Comparison of ENCODE assay signal across 9 cellular contexts in the genomic region with DNA sequence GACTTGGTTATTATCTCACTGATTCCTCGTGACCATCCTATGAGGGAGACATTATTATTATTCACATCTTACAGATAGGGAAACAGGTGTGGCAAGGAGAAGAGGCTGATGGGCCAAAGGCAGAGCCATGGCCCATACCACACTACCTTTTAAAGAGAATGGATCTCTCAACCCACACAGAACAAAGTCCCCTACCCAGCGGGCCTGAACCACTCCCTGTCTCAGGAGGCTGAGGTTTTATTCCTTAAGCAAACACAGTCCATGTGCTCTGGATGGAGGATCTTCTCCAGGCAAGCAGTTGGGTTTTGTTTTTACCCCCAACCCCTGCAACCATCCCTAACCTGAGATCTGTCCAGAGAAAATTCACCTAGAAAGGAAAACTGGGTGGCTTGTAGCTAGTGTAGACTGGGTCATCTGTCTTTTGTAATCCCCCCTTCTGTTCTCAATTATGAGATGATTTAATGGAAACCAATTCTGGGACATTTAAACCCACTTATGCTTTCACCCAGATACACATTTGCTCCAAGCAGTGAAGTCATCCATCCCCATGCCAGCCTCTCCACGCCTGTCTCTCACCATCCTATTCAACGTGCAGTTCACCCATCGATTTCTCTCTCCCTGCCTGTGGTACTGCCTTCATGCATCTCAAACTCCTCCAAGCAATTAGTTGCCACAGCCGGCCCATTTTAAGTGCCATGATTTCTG. TPM values are rescaled to one million over a fixed set of nuclear protein-coding genes. Genes with fewer than 3 reads are reported as not detected.
DNase-seq lines count a peak whose midpoint lies in the region; ATAC-seq and TF ChIP-seq lines count a peak whose summit lies in the region.
"Had no signal": no experiment of that assay in that cellular context is flagged by ENCODE, and none has a peak within 500 bp of the region (broad histone marks: within the 10 kb centered on the region; RNA-seq: fewer than 3 reads in every experiment).

No MANE protein-coding gene starts in this region.

- H3K4me3 Mint-ChIP-seq in Caco-2 (ENCODE audit: unreplicated experiment) (peak overlapping the region; percentile 86), neural progenitor cell (peak overlapping the region; percentile 87)
- peak overlapping the region; percentile 81 for H3K4me3 Mint-ChIP-seq in central memory CD8-positive, alpha-beta T cell

- no peaks in the 10 kb centered on the region for H3K9me2 ChIP-seq in Loucy (replicated peaks; ENCODE audit: low read depth, low read length)

- no peak for DNase-seq in Caco-2
- no peak for DNase-seq in central memory CD8-positive, alpha-beta T cell (ENCODE audit: low spot score in 2 of 2)
- no peak for DNase-seq in neural progenitor cell (ENCODE audit: low spot score)
- DNase-seq in anterior cingulate cortex (lab: John Stamatoyannopoulos, UW): no peak
- DNase-seq in RKO (ENCODE audit: low spot score): no peak

- TF ChIP-seq CTCF in Caco-2 (IDR thresholded peaks at IDR 0.05; ENCODE audit: insufficient read depth in 1 of 2, low read depth in 1 of 2, low read length in 1 of 2, severe bottlenecking in 1 of 2, unreplicated experiment in 1 of 2) (no peak), Loucy (conservative IDR thresholded peaks at IDR 0.05; ENCODE audit: low read length) (no peak), neural progenitor cell (IDR thresholded peaks at IDR 0.05) (no peak)

- H4K20me1 ChIP-seq in Loucy (ENCODE audit: insufficient read depth, low read length, poor library complexity, severe bottlenecking): peaks cover 7% of the 10 kb centered on the region
- H4K20me1 ChIP-seq in neural progenitor cell (ENCODE audit: low read depth): no peaks in the 10 kb centered on the region

- H3K27ac Mint-ChIP-seq in Caco-2 (ENCODE audit: unreplicated experiment) (no peak overlapping the region), neural progenitor cell (no peak overlapping the region)
- H3K27ac Mint-ChIP-seq in central memory CD8-positive, alpha-beta T cell (ENCODE audit: low read depth): peak overlapping the region; percentile 49

- peaks cover 8% of the 10 kb centered on the region; the same call in 1 of the 2 replicates for H3F3A ChIP-seq in Loucy (ENCODE audit: low read depth)
- peaks cover 45% of the 10 kb centered on the region for H3F3A ChIP-seq in neural progenitor cell (ENCODE audit: low read depth)

- H3K36me3 ChIP-seq in Caco-2 (ENCODE audit: control insufficient read depth, insufficient read depth, low read length) (peaks cover 1% of the 10 kb centered on the region), Loucy (ENCODE audit: insufficient read depth, low read length) (peaks cover 41% of the 10 kb centered on the region), neural progenitor cell (no peaks in the 10 kb centered on the region)

- no TSS peak for BruUV-seq in Caco-2 (replicated peaks; lab: Mats Ljungman, UMichigan)

- no peaks in the 10 kb centered on the region for H3K27me3 Mint-ChIP-seq in Caco-2 (ENCODE audit: insufficient read depth, unreplicated experiment)
- no peaks in the 10 kb centered on the region for H3K27me3 Mint-ChIP-seq in central memory CD8-positive, alpha-beta T cell
- peaks cover 8% of the 10 kb centered on the region for H3K27me3 Mint-ChIP-seq in neural progenitor cell (ENCODE audit: insufficient read depth, low read depth)

- peak overlapping the region; percentile 99 for H3K9ac ChIP-seq in Loucy (ENCODE audit: low read depth, low read length, poor library complexity, severe bottlenecking)
- H3K9ac ChIP-seq in neural progenitor cell: no peak overlapping the region

- H3K4me3 ChIP-seq in Caco-2 (ENCODE audit: low read depth, low read length) (no peak overlapping the region), Loucy (ENCODE audit: low read length, poor library complexity, severe bottlenecking) (peak overlapping the region; percentile 80), neural progenitor cell (no peak overlapping the region)
- H3K4me3 ChIP-seq: body of pancreas had no signal

- intact Hi-C loops in Caco-2 (cut with micrococcal nuclease; ENCODE audit: unreplicated experiment): no loop called here

- H3K36me3 Mint-ChIP-seq in Caco-2 (ENCODE audit: insufficient read depth, unreplicated experiment) (peaks cover 43% of the 10 kb centered on the region), neural progenitor cell (peaks cover 22% of the 10 kb centered on the region)
- peaks cover 38% of the 10 kb centered on the region for H3K36me3 Mint-ChIP-seq in central memory CD8-positive, alpha-beta T cell (ENCODE audit: insufficient read depth)

- H3K9me3 ChIP-seq in Caco-2 (no peaks in the 10 kb centered on the region), Loucy (ENCODE audit: insufficient read depth, low read depth, low read length) (no peaks in the 10 kb centered on the region), neural progenitor cell (ENCODE audit: low read depth) (no peaks in the 10 kb centered on the region)
- H3K9me3 ChIP-seq: body of pancreas had no signal

- H3K9me3 Mint-ChIP-seq in Caco-2 (ENCODE audit: unreplicated experiment): no peaks in the 10 kb centered on the region
- H3K9me3 Mint-ChIP-seq in central memory CD8-positive, alpha-beta T cell: no peaks in the 10 kb centered on the region
- H3K9me3 Mint-ChIP-seq in neural progenitor cell: no peaks in the 10 kb centered on the region

- POLR2A ChIA-PET in Caco-2 (lab: Charles Lee): no interaction called here

- H3K27me3 ChIP-seq in Caco-2 (replicated peaks; ENCODE audit: control insufficient read depth, insufficient read depth, low read length): no peaks in the 10 kb centered on the region
- no peaks in the 10 kb centered on the region for H3K27me3 ChIP-seq in Loucy (ENCODE audit: insufficient read depth, low read length, poor library complexity, severe bottlenecking)
- peaks cover 17% of the 10 kb centered on the region for H3K27me3 ChIP-seq in neural progenitor cell
- H3K27me3 ChIP-seq: body of pancreas had no signal

- CTCF ChIA-PET in Caco-2 (lab: Charles Lee): no interaction called here

- no peak overlapping the region for H2AFZ ChIP-seq in Loucy (ENCODE audit: low read length)
- H2AFZ ChIP-seq in neural progenitor cell (replicated peaks): no peak overlapping the region

- H3K4me1 Mint-ChIP-seq in Caco-2 (ENCODE audit: low read depth, unreplicated experiment) (peaks cover 42% of the 10 kb centered on the region), neural progenitor cell (peaks cover 30% of the 10 kb centered on the region)
- H3K4me1 Mint-ChIP-seq in central memory CD8-positive, alpha-beta T cell: peaks cover 43% of the 10 kb centered on the region

- H3K27ac ChIP-seq in neural progenitor cell: no peak overlapping the region

- H3K79me2 ChIP-seq in Loucy (ENCODE audit: insufficient read depth, low read length): peaks cover 82% of the 10 kb centered on the region
- H3K79me2 ChIP-seq in neural progenitor cell (ENCODE audit: low read depth): no peaks in the 10 kb centered on the region

- ATAC-seq in central memory CD8-positive, alpha-beta T cell (replicated peaks; ENCODE audit: extremely low read depth, poor library complexity, severe bottlenecking): no peak
- ATAC-seq in GM18868 (IDR thresholded peaks at IDR 0.05; ENCODE audit: unreplicated experiment) (no peak), HG03108 (IDR thresholded peaks at IDR 0.05; ENCODE audit: unreplicated experiment) (no peak)

- H3K4me2 ChIP-seq in Loucy (ENCODE audit: low read depth, low read length, poor library complexity, severe bottlenecking): peak overlapping the region; percentile 97
- peak overlapping the region; percentile 92 for H3K4me2 ChIP-seq in neural progenitor cell

- H3K4me1 ChIP-seq in Caco-2: peaks cover 40% of the 10 kb centered on the region
- H3K4me1 ChIP-seq in Loucy (ENCODE audit: insufficient read depth, low read length, poor library complexity, severe bottlenecking): peaks cover 75% of the 10 kb centered on the region
- peaks cover 18% of the 10 kb centered on the region for H3K4me1 ChIP-seq in neural progenitor cell

RNA-seq across cellular contexts. Expression of a gene that starts 2.0 kb away (rescaled TPM):
- total RNA-seq in Caco-2 (2022): 75.9 and 76.3 TPM in 2 replicates
- 27.4 and 45.1 TPM in 2 replicates for total RNA-seq in neural progenitor cell (ENCODE audit: low replicate concordance)

RNA-seq across cellular contexts. Expression of a gene that starts 32.3 kb away (rescaled TPM):
- total RNA-seq in Caco-2 (2022) (53.7 and 68.1 TPM in 2 replicates), neural progenitor cell (ENCODE audit: low replicate concordance) (4.6 and 8.7 TPM in 2 replicates)

RNA-seq across cellular contexts. Expression of a gene that starts 51.6 kb away (rescaled TPM):
- 1.1 and 1.3 TPM in 2 replicates for total RNA-seq in Caco-2 (2022)
- 3.2 and 4.5 TPM in 2 replicates for total RNA-seq in neural progenitor cell (ENCODE audit: low replicate concordance)
